Comparison of ENCODE assay signal across 8 cellular contexts in the genomic region with DNA sequence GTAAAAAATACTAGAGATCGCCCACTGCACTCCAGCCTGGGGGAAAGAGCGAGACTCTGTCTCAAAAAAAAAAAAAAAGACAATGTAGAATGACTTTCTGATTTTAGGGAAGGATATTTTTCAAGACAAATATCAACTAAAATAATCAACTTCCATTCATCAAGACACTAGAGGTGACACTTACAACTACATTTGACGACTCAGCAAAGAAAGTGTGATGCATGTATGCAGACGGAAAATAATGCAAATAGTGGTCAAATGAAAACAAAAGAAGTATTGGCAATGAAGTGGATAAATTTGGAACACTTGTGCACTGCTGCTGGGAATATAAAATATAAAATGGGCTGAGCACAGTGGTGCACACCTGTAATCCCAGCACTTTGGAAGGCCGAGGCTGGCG.
"Had no signal": no experiment of that assay in that cellular context is flagged by ENCODE, and none has a peak within 500 bp of the region (broad histone marks: within the 10 kb centered on the region; RNA-seq: fewer than 3 reads in every experiment).

No MANE protein-coding gene starts in this region.

- DNase-seq: GOT3, H9, HCEC 1CT, Karpas-422, KBM-7 had no signal

- FAIRE-seq: H54, HTR-8/SVneo had no signal

- H3K27ac Mint-ChIP-seq: H9 had no signal

- H3K9ac ChIP-seq: KMS-11 had no signal

- H3K4me3 Mint-ChIP-seq: H9 had no signal

- H3K27ac ChIP-seq: KMS-11 had no signal

- H3K4me2 ChIP-seq: KMS-11 had no signal
